8 cellular contexts compared by ENCODE assay signal in the genomic region with DNA sequence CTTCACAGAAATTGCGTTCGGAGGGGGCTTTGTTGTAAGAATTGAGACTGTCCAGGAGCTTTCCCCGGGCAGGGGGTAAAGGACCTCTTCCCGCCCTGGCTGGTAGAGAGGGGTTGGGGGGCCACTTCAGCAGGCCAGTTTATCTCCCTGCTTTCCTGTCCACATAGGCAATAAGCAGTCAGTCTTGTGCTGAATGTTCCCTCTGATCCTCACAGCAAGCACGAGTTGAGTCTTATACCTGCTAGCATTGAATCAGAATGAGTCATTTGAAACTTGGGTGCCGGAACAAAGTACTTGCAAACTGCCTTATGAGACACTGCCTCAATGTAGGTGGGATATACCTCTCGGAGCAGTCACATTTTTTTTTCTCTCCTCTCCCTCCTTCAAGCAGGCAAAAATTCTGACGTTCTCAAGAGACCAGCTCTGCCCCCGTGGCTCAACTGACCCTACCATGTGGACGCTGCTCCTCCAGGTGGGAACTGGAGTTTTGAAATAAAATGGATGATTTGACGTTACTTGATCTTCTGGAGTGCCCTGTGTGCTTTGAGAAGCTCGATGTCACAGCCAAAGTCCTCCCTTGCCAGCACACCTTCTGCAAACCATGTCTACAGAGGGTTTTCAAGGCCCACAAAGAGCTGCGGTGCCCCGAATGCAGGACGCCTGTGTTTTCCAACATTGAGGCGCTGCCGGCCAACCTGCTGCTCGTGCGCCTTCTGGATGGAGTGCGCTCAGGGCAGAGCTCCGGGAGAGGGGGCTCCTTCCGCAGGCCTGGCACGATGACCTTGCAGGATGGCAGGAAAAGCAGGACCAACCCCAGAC. TPM values are rescaled to one million over a fixed set of nuclear protein-coding genes. Genes with fewer than 3 reads are reported as not detected.
DNase-seq lines count a peak whose midpoint lies in the region; ATAC-seq and TF ChIP-seq lines count a peak whose summit lies in the region.

No MANE protein-coding gene starts in this region.

- H3K27ac ChIP-seq in ascending aorta (peak overlapping the region; percentile 58 to 64), mesendoderm (ENCODE audit: low read depth, low read length) (peak overlapping the region; percentile 40)

- H4K5ac ChIP-seq in mesendoderm (ENCODE audit: low read length): no peak overlapping the region

- H4K8ac ChIP-seq in mesendoderm (ENCODE audit: low read depth, low read length): no peak overlapping the region

- DNase-seq in EH (ENCODE audit: low read depth): peak; percentile 28
- DNase-seq in ascending aorta (ENCODE audit: low spot score in 2 of 2): no peak
- DNase-seq in mesendoderm: peak; percentile 85
- DNase-seq in superior temporal gyrus (ENCODE audit: extremely low spot score): no peak
- DNase-seq in T-helper 9 cell: no peak
- DNase-seq in NCI-H2171 (lab: John Stamatoyannopoulos, UW): no peak
- DNase-seq in NCI-H510A treated with DMSO at 0.1 percent for 48 hours (lab: John Stamatoyannopoulos, UW): no peak

- peak overlapping the region in 1 of 2 donors; percentile 72 for H3K4me3 ChIP-seq in ascending aorta
- no peak overlapping the region for H3K4me3 ChIP-seq in mesendoderm (ENCODE audit: low read length)

- H3K56ac ChIP-seq in mesendoderm (ENCODE audit: low read length): peak overlapping the region; percentile 74

- peak overlapping the region; percentile 23 for H2BK5ac ChIP-seq in mesendoderm (ENCODE audit: low read length)

- peak overlapping the region; percentile 83 for H2BK120ac ChIP-seq in mesendoderm (ENCODE audit: low read depth, low read length)

- H3K9ac ChIP-seq in mesendoderm (ENCODE audit: low read length): peak overlapping the region; percentile 19

- H3K27me3 ChIP-seq in ascending aorta: no peaks in the 10 kb centered on the region
- H3K27me3 ChIP-seq in mesendoderm (ENCODE audit: insufficient read depth, low read length, poor library complexity): no peaks in the 10 kb centered on the region

- peak overlapping the region; percentile 9 for H2BK15ac ChIP-seq in mesendoderm (replicated peaks; ENCODE audit: low read depth)

- intact Hi-C loops in ascending aorta (cut with DNase I): loop anchor here (2.0 to 5.0 kb wide), 2 partner anchors 37 to 105 kb away; no protein-coding TSS in a partner anchor

- no peaks in the 10 kb centered on the region for H3K4me1 ChIP-seq in ascending aorta
- peaks cover 12% of the 10 kb centered on the region for H3K4me1 ChIP-seq in mesendoderm (ENCODE audit: control insufficient read depth, low read depth, low read length)

- H3K79me2 ChIP-seq in mesendoderm (ENCODE audit: control insufficient read depth, insufficient read depth, low read length): no peaks in the 10 kb centered on the region

- H3K79me1 ChIP-seq in mesendoderm (ENCODE audit: low read length): no peaks in the 10 kb centered on the region

- peak overlapping the region; percentile 94 for H3K18ac ChIP-seq in mesendoderm (ENCODE audit: low read length)

- H2AK5ac ChIP-seq in mesendoderm (ENCODE audit: low read length): no peak overlapping the region

- WGBS in mesendoderm (ENCODE audit: extremely low coverage, insufficient coverage, low lambda C conversion rate): no CpG with 5 or more reads among the region's 23 CpGs

- H3K23ac ChIP-seq in mesendoderm (ENCODE audit: low read length): no peak overlapping the region

- no peak for TF ChIP-seq CTCF in ascending aorta (IDR thresholded peaks at IDR 0.05)

- peak overlapping the region; percentile 77 for H3K4ac ChIP-seq in mesendoderm (ENCODE audit: low read depth, low read length)

- H3K36me3 ChIP-seq in ascending aorta (no peaks in the 10 kb centered on the region), mesendoderm (ENCODE audit: control insufficient read depth, insufficient read depth, low read length) (no peaks in the 10 kb centered on the region)

- H3K9me3 ChIP-seq in ascending aorta: no peaks in the 10 kb centered on the region

- peak; percentile 64 for ATAC-seq in HG02798 (IDR thresholded peaks at IDR 0.05; ENCODE audit: poor library complexity, unreplicated experiment)

- H3K4me2 ChIP-seq in mesendoderm (ENCODE audit: low read length): no peak overlapping the region

RNA-seq across cellular contexts. Expression of gene SH3RF2, which starts 1.3 kb away (rescaled TPM):
- 50.6 TPM for total RNA-seq in ascending aorta
- polyA plus RNA-seq in mesendoderm (2013, experiment 1 of 2): 3.0 TPM
- polyA plus RNA-seq in mesendoderm (2013, experiment 2 of 2): 3.5 TPM

Comparison
In these comparisons a context has a peak if more than half of its experiments do, and no peak if none do; other contexts are left out.
1. DNase-seq: peak in EH (single experiment) and mesendoderm (single experiment); none in ascending aorta (0 of 2), superior temporal gyrus (single experiment), T-helper 9 cell (single experiment), NCI-H2171 (single experiment) and NCI-H510A treated with DMSO at 0.1 percent for 48 hours (single experiment).